In genomic region chr4:38800956-38801450, GRCh38 we compare ENCODE assay signal across 22 cellular contexts. TPM values are rescaled to one million over a fixed set of nuclear protein-coding genes. Genes with fewer than 3 reads are reported as not detected.
"Had no signal": no experiment of that assay in that cellular context is flagged by ENCODE, and none has a peak within 500 bp of the region (broad histone marks: within the 10 kb centered on the region; RNA-seq: fewer than 3 reads in every experiment).

No MANE protein-coding gene starts in this region.

- H3K27ac ChIP-seq: esophagus muscularis mucosa had no signal

- DNase-seq: activated CD4-positive, alpha-beta T cell treated with anti-CD3 and anti-CD28 coated beads, Interleukin-2, amount 10 ng/mL, durations not matched to agents 7 days and 5 days; activated CD4-positive, CD25-positive, alpha-beta regulatory T cell; activated CD8-positive, alpha-beta T cell treated with anti-CD3 and anti-CD28 coated beads, Interleukin-2, amount 10 ng/mL, durations not matched to agents 7 days and 5 days; activated effector memory CD4-positive, alpha-beta T cell treated with Interleukin-2 at 50 U/mL for 16 hours; activated naive CD4-positive, alpha-beta T cell treated with anti-CD3 and anti-CD28 coated beads, Interleukin-2, amount 10 ng/mL, durations not matched to agents 7 days and 5 days; activated naive CD8-positive, alpha-beta T cell treated with anti-CD3 and anti-CD28 coated beads, Interleukin-2, amount 50 U/mL, for 24 hours; activated T-cell treated with anti-CD3 and anti-CD28 coated beads, Interleukin-2, amount 50 U/mL, for 24 hours; aorta; effector CD4-positive, alpha-beta T cell; midbrain; right cardiac atrium; stimulated activated CD4-positive, alpha-beta T cell treated with anti-CD3 and anti-CD28 coated beads, Interleukin-4, amount 100 ng/mL, for 1 hour; stomach; trophoblast cell had no signal

- H3K27ac Mint-ChIP-seq: activated CD4-positive, alpha-beta T cell treated with anti-CD3 and anti-CD28 coated beads, Interleukin-2, amount 10 ng/mL, durations not matched to agents 7 days and 5 days; activated CD8-positive, alpha-beta T cell treated with anti-CD3 and anti-CD28 coated beads, Interleukin-2, amount 10 ng/mL, durations not matched to agents 7 days and 5 days; activated naive CD4-positive, alpha-beta T cell treated with anti-CD3 and anti-CD28 coated beads, Interleukin-2, amount 10 ng/mL, durations not matched to agents 7 days and 5 days; activated naive CD8-positive, alpha-beta T cell treated with anti-CD3 and anti-CD28 coated beads, Interleukin-2, amount 50 U/mL, for 24 hours; activated T-cell treated with anti-CD3 and anti-CD28 coated beads, Interleukin-2, amount 50 U/mL, for 24 hours; progenitor cell of endocrine pancreas; T-helper 2 cell treated with Interferon-gamma antibody and Interleukin-4, amounts not matched to agents 5 μg/mL and 100 μg/mL, for 36 hours had no signal

- ATAC-seq: activated CD8-positive, alpha-beta T cell treated with anti-CD3 and anti-CD28 coated beads, Interleukin-2, amount 10 ng/mL, durations not matched to agents 7 days and 5 days; activated naive CD8-positive, alpha-beta T cell treated with anti-CD3 and anti-CD28 coated beads, Interleukin-2, amount 50 U/mL, for 24 hours; right cardiac atrium had no signal

- H3K4me3 Mint-ChIP-seq: activated CD4-positive, alpha-beta T cell treated with anti-CD3 and anti-CD28 coated beads, Interleukin-2, amount 10 ng/mL, durations not matched to agents 7 days and 5 days; activated CD8-positive, alpha-beta T cell treated with anti-CD3 and anti-CD28 coated beads, Interleukin-2, amount 10 ng/mL, durations not matched to agents 7 days and 5 days; activated naive CD4-positive, alpha-beta T cell treated with anti-CD3 and anti-CD28 coated beads, Interleukin-2, amount 10 ng/mL, durations not matched to agents 7 days and 5 days; activated naive CD8-positive, alpha-beta T cell treated with anti-CD3 and anti-CD28 coated beads, Interleukin-2, amount 50 U/mL, for 24 hours; activated T-cell treated with anti-CD3 and anti-CD28 coated beads, Interleukin-2, amount 50 U/mL, for 24 hours; neural crest cell; T-helper 2 cell treated with Interferon-gamma antibody and Interleukin-4, amounts not matched to agents 5 μg/mL and 100 μg/mL, for 36 hours had no signal

- H3K27me3 Mint-ChIP-seq: activated CD4-positive, alpha-beta T cell treated with anti-CD3 and anti-CD28 coated beads, Interleukin-2, amount 10 ng/mL, durations not matched to agents 7 days and 5 days; activated naive CD4-positive, alpha-beta T cell treated with anti-CD3 and anti-CD28 coated beads, Interleukin-2, amount 10 ng/mL, durations not matched to agents 7 days and 5 days; activated naive CD8-positive, alpha-beta T cell treated with anti-CD3 and anti-CD28 coated beads, Interleukin-2, amount 50 U/mL, for 24 hours; activated T-cell treated with anti-CD3 and anti-CD28 coated beads, Interleukin-2, amount 50 U/mL, for 24 hours; progenitor cell of endocrine pancreas had no signal

- H3K4me1 Mint-ChIP-seq: neural crest cell had no signal

- H3K27me3 ChIP-seq: esophagus muscularis mucosa, stomach had no signal

- H3K4me3 ChIP-seq: esophagus muscularis mucosa, skin epidermis had no signal

RNA-seq across cellular contexts. Expression of gene TLR1, which starts 3.6 kb away (rescaled TPM):
- total RNA-seq: neural crest cell had no signal

RNA-seq across cellular contexts. Expression of gene TLR10, which starts 18.2 kb away (rescaled TPM):
- total RNA-seq: lung microvascular endothelial cell, myocyte, neural crest cell, osteoblast had no signal
- polyA plus RNA-seq: aorta, right cardiac atrium had no signal
